ENCODE assay signal across 9 cellular contexts in genomic region chr1:224851850-224852261, GRCh38.
DNase-seq lines count a peak whose midpoint lies in the region; ATAC-seq and TF ChIP-seq lines count a peak whose summit lies in the region.
"Had no signal": no experiment of that assay in that cellular context is flagged by ENCODE, and none has a peak within 500 bp of the region (broad histone marks: within the 10 kb centered on the region; RNA-seq: fewer than 3 reads in every experiment).

No MANE protein-coding gene starts in this region.

- DNase-seq in NCI-H748 (lab: John Stamatoyannopoulos, UW; ENCODE audit: unreplicated experiment) (peak; percentile 66), right lobe of liver (no peak), vagina (ENCODE audit: extremely low spot score in 2 of 2) (no peak), DMS 273 treated with DMSO at 0.1 percent for 48 hours (lab: John Stamatoyannopoulos, UW) (no peak), HPDE6-E6E7 (ENCODE audit: extremely low spot score) (no peak)
- DNase-seq: sigmoid colon had no signal

- WGBS in right lobe of liver (ENCODE audit: insufficient coverage, low coverage, low lambda C conversion rate, missing lambda C conversion rate) = 48% methylated on average over 7 of the region's 9 CpGs

- H3K4me1 ChIP-seq in right lobe of liver = no peaks in the 10 kb centered on the region
- no peaks in the 10 kb centered on the region for H3K4me1 ChIP-seq in vagina
- H3K4me1 ChIP-seq: gastrocnemius medialis, sigmoid colon had no signal

- H3K27me3 ChIP-seq in right lobe of liver (no peaks in the 10 kb centered on the region), vagina (no peaks in the 10 kb centered on the region)
- H3K27me3 ChIP-seq: gastrocnemius medialis, sigmoid colon had no signal

- intact Hi-C loops in right lobe of liver (cut with DNase I) = loop anchor here (5.0 to 10.0 kb wide), 3 partner anchors 205 to 335 kb away; no protein-coding TSS in a partner anchor
- intact Hi-C loops in vagina (cut with DNase I) = loop anchor here (5.0 kb wide), 1 partner anchor 340 kb away; no protein-coding TSS in a partner anchor

- H3K9me3 ChIP-seq in right lobe of liver = no peaks in the 10 kb centered on the region
- no peaks in the 10 kb centered on the region for H3K9me3 ChIP-seq in vagina
- H3K9me3 ChIP-seq: gastrocnemius medialis, sigmoid colon had no signal

- no peak overlapping the region for H3K27ac ChIP-seq in right lobe of liver
- H3K27ac ChIP-seq in vagina = no peak overlapping the region
- H3K27ac ChIP-seq: gastrocnemius medialis, sigmoid colon had no signal

- TF ChIP-seq CTCF in right lobe of liver (IDR thresholded peaks at IDR 0.05) (no peak), vagina (IDR thresholded peaks at IDR 0.05) (no peak)

- TF ChIP-seq POLR2A in right lobe of liver (IDR thresholded peaks at IDR 0.05) (no peak), vagina (IDR thresholded peaks at IDR 0.05) (no peak)

- no peak overlapping the region for H3K4me3 ChIP-seq in right lobe of liver
- H3K4me3 ChIP-seq in vagina = no peak overlapping the region
- H3K4me3 ChIP-seq: gastrocnemius medialis, sigmoid colon had no signal

- H3K36me3 ChIP-seq in right lobe of liver = no peaks in the 10 kb centered on the region
- H3K36me3 ChIP-seq in vagina = no peaks in the 10 kb centered on the region
- H3K36me3 ChIP-seq: gastrocnemius medialis, sigmoid colon had no signal

- peak; percentile 16 for ATAC-seq in GM19023 (IDR thresholded peaks at IDR 0.05; ENCODE audit: unreplicated experiment)
- ATAC-seq in GM21619 (IDR thresholded peaks at IDR 0.05; ENCODE audit: unreplicated experiment) = peak; percentile 23
- ATAC-seq in right lobe of liver = peak; percentile 35 to 52 (median 44)
